Comparison of ENCODE assay signal across 16 cellular contexts in the genomic region with DNA sequence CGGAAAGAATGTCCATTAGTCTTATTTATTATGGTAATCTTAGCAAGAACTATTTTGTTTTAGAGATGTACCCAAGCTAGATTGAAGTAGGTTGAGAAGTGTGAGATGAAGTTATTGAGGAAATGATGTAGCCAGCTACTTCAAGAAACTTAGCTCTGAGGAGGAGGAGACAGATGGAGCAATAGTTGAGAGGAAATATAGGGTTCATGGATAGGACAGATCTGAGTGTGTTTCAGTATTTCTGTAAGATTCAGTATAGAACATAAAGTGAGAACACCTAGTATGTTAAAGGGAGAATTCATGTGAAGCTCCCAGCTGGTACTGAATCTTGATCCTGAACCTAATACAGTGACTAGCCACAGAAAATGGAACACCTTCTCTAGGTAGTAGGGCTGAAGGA. TPM values are rescaled to one million over a fixed set of nuclear protein-coding genes. Genes with fewer than 3 reads are reported as not detected.
A peak's percentile ranks its signal among the peaks of the same experiment; 100 is the strongest.
DNase-seq lines count a peak whose midpoint lies in the region; FAIRE-seq and TF ChIP-seq lines count a peak whose summit lies in the region.
"Had no signal": no experiment of that assay in that cellular context is flagged by ENCODE, and none has a peak within 500 bp of the region (broad histone marks: within the 10 kb centered on the region; RNA-seq: fewer than 3 reads in every experiment).

No MANE protein-coding gene starts in this region.

- no peak overlapping the region for H3K4me3 Mint-ChIP-seq in activated CD4-positive, alpha-beta memory T cell treated with anti-CD3 and anti-CD28 coated beads for 36 hours
- H3K4me3 Mint-ChIP-seq: H9 had no signal

- H3K9me3 ChIP-seq in smooth muscle cell (replicated peaks; ENCODE audit: low read depth) (no peaks in the 10 kb centered on the region), tibial artery (no peaks in the 10 kb centered on the region)
- H3K9me3 ChIP-seq: BLaER1 had no signal

- peaks cover 34% of the 10 kb centered on the region for H4K20me1 ChIP-seq in smooth muscle cell (ENCODE audit: low read depth)

- CTCF ChIA-PET in activated CD4-positive, alpha-beta memory T cell treated with anti-CD3 and anti-CD28 coated beads for 36 hours (lab: Charles Lee) = no interaction called here

- no peak overlapping the region for H2AFZ ChIP-seq in smooth muscle cell (ENCODE audit: low read depth)

- POLR2A ChIA-PET in activated CD4-positive, alpha-beta memory T cell treated with anti-CD3 and anti-CD28 coated beads for 36 hours (lab: Charles Lee) = interaction anchor here (1.3 kb wide), 1 partner anchor 137 kb away, joined by 3 read pairs; no protein-coding TSS in a partner anchor

- peak; percentile 76 for FAIRE-seq in D721Med (lab: Jason Lieb, UNC)

- no peaks in the 10 kb centered on the region for H3K27me3 ChIP-seq in smooth muscle cell (ENCODE audit: low read depth)
- no peaks in the 10 kb centered on the region for H3K27me3 ChIP-seq in tibial artery
- H3K27me3 ChIP-seq: BLaER1 had no signal

- no peaks in the 10 kb centered on the region for H3F3A ChIP-seq in smooth muscle cell (ENCODE audit: low read depth)

- H3K4me2 ChIP-seq in smooth muscle cell = no peak overlapping the region
- H3K4me2 ChIP-seq: BLaER1 had no signal

- H3K4me3 ChIP-seq in NB4 (ENCODE audit: low read depth, low read length) (no peak overlapping the region), fibroblast of pulmonary artery (replicated peaks; ENCODE audit: low read depth, low read length) (no peak overlapping the region), smooth muscle cell (no peak overlapping the region), tibial artery (no peak overlapping the region)
- H3K4me3 ChIP-seq: BLaER1 had no signal

- no peaks in the 10 kb centered on the region for H3K27me3 Mint-ChIP-seq in activated CD4-positive, alpha-beta memory T cell treated with anti-CD3 and anti-CD28 coated beads for 36 hours

- H3K27ac ChIP-seq in smooth muscle cell (ENCODE audit: low read depth) (peak overlapping the region; percentile 63), tibial artery (no peak overlapping the region)
- H3K27ac ChIP-seq: RWPE1 had no signal

- peaks cover 8% of the 10 kb centered on the region for H3K36me3 Mint-ChIP-seq in activated CD4-positive, alpha-beta memory T cell treated with anti-CD3 and anti-CD28 coated beads for 36 hours

- no peak overlapping the region for H3K27ac Mint-ChIP-seq in activated CD4-positive, alpha-beta memory T cell treated with anti-CD3 and anti-CD28 coated beads for 36 hours
- H3K27ac Mint-ChIP-seq: H9 had no signal

- H3K9ac ChIP-seq in smooth muscle cell (ENCODE audit: low read depth) = no peak overlapping the region
- H3K9ac ChIP-seq: BLaER1 had no signal

- WGBS in smooth muscle cell (ENCODE audit: low lambda C conversion rate) = 100% methylated on average over 1 of the region's 1 CpG

- DNase-seq in D721Med (ENCODE audit: insufficient read length, low spot score) (no peak), NB4 (ENCODE audit: low read depth) (peak; percentile 6), fibroblast of pulmonary artery (ENCODE audit: low read depth) (peak; percentile 18), smooth muscle cell (lab: John Stamatoyannopoulos, UW; ENCODE audit: unreplicated experiment) (no peak), NCI-H1105 treated with DMSO at 0.1 percent for 48 hours (lab: John Stamatoyannopoulos, UW) (no peak), tibial artery (no peak)
- no peak for DNase-seq in activated CD4-positive, alpha-beta memory T cell treated with anti-CD3 and anti-CD28 coated beads for 36 hours
- DNase-seq: DMS153; H9; Kasumi-1; NCI-H146; NCI-H2227 treated with DMSO at 0.1 percent for 48 hours; NCI-H526; NK-92 treated with Interleukin-12 subunit alpha and Interleukin-12 subunit beta, amount 100 ng/mL, for 24 hours had no signal

- H3K4me1 Mint-ChIP-seq in activated CD4-positive, alpha-beta memory T cell treated with anti-CD3 and anti-CD28 coated beads for 36 hours (ENCODE audit: low read depth) = peaks cover 31% of the 10 kb centered on the region

- no peak for TF ChIP-seq POLR2A in NB4 (IDR thresholded peaks at IDR 0.05; ENCODE audit: extremely low read depth, insufficient read length)

- H3K36me3 ChIP-seq in smooth muscle cell (ENCODE audit: low read depth) = peaks cover 6% of the 10 kb centered on the region
- peaks cover 2 to 6% (median 4%) of the 10 kb centered on the region in 3 donors for H3K36me3 ChIP-seq in tibial artery

- H3K79me2 ChIP-seq in smooth muscle cell (ENCODE audit: low read depth) = peaks cover 20% of the 10 kb centered on the region

- TF ChIP-seq CTCF in D721Med (IDR thresholded peaks at IDR 0.05; ENCODE audit: insufficient read depth, missing control alignments) (no peak), NB4 (IDR thresholded peaks at IDR 0.05; ENCODE audit: low read depth, low read length) (no peak), fibroblast of pulmonary artery (IDR thresholded peaks at IDR 0.05; ENCODE audit: low read length, missing control alignments) (no peak), smooth muscle cell (IDR thresholded peaks at IDR 0.05; ENCODE audit: borderline replicate concordance, insufficient read depth, poor library complexity, severe bottlenecking) (no peak), tibial artery (IDR thresholded peaks at IDR 0.05) (no peak)

- intact Hi-C loops in tibial artery (cut with DNase I; ENCODE audit: low total_unique reads) = no loop called here
- intact Hi-C loops in activated CD4-positive, alpha-beta memory T cell treated with anti-CD3 and anti-CD28 coated beads for 36 hours (cut with micrococcal nuclease) = loop anchor here (10.0 kb wide), 1 partner anchor 133 kb away; the partner anchor contains the start of gene EGLN1

- no peaks in the 10 kb centered on the region for H3K9me3 Mint-ChIP-seq in activated CD4-positive, alpha-beta memory T cell treated with anti-CD3 and anti-CD28 coated beads for 36 hours
- H3K9me3 Mint-ChIP-seq: H9 had no signal

- H3K4me1 ChIP-seq in smooth muscle cell (ENCODE audit: low read depth) (peaks cover 7% of the 10 kb centered on the region), tibial artery (peaks cover 0 to 4% (median 2%) of the 10 kb centered on the region in 4 donors)
- H3K4me1 ChIP-seq: BLaER1 had no signal

RNA-seq across cellular contexts. Expression of gene TSNAX, which starts 28.9 kb away (rescaled TPM):
- total RNA-seq in smooth muscle cell = 36.5 and 42.4 TPM in 2 replicates
- polyA plus RNA-seq in smooth muscle cell = 22.6 and 24.0 TPM in 2 replicates
- total RNA-seq in activated CD4-positive, alpha-beta memory T cell treated with anti-CD3 and anti-CD28 coated beads for 36 hours = 10 to 100 TPM; 36.4 to 36.5 TPM

Comparison
In these comparisons a context has a peak if more than half of its experiments do, and no peak if none do; other contexts are left out.
1. DNase-seq: peak in NB4 (single experiment) and fibroblast of pulmonary artery (single experiment); none in D721Med (single experiment), smooth muscle cell (single experiment), NCI-H1105 treated with DMSO at 0.1 percent for 48 hours (single experiment), tibial artery (0 of 2) and activated CD4-positive, alpha-beta memory T cell treated with anti-CD3 and anti-CD28 coated beads for 36 hours (single experiment).